In the genomic region with DNA sequence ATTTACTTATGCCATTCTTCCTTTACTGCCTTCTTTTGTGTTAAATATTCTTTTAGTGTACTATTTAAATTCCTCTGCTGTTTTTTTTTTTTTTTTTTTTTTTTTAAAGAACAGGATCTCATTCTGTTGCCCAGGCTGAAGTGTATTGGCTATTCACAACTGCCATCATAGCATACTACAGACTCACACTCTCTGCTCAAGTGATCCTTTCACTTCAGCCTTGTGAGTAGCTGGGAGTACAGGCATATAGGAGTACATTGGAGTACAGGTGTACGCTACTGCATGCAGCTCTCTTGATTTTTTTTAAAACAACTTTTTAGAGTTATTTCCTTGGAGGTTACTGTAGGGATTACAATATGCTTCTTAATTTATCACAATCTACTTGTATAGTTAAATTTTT, we compare ENCODE assay signal across 31 cellular contexts.
"Had no signal": no experiment of that assay in that cellular context is flagged by ENCODE, and none has a peak within 500 bp of the region (broad histone marks: within the 10 kb centered on the region; RNA-seq: fewer than 3 reads in every experiment).

No MANE protein-coding gene starts in this region.

- H3K9me3 ChIP-seq: esophagus muscularis mucosa, gastrocnemius medialis had no signal

- DNase-seq: activated CD4-positive, alpha-beta memory T cell treated with anti-CD3 and anti-CD28 coated beads, Interleukin-2, amount 10 ng/mL, durations not matched to agents 7 days and 5 days; activated CD4-positive, alpha-beta T cell treated with anti-CD3 and anti-CD28 coated beads for 1 hour; activated CD4-positive, alpha-beta T cell treated with anti-CD3 and anti-CD28 coated beads for 4 hours; activated CD4-positive, alpha-beta T cell treated with anti-CD3 and anti-CD28 coated beads, Interleukin-2, amount 10 ng/mL, durations not matched to agents 7 days and 5 days; activated CD4-positive, alpha-beta T cell treated with anti-CD3 and anti-CD28 coated beads, Interleukin-2, amount 50 U/mL, for 4 hours; activated CD8-positive, alpha-beta memory T cell treated with anti-CD3 and anti-CD28 coated beads, Interleukin-2, amount 50 U/mL, for 48 hours; activated gamma-delta T cell; activated naive CD4-positive, alpha-beta T cell; activated naive CD4-positive, alpha-beta T cell treated with anti-CD3 and anti-CD28 coated beads, Interleukin-2, amount 50 U/mL, for 16 hours; activated T-cell treated with anti-CD3 and anti-CD28 coated beads for 4 hours; activated T-cell treated with anti-CD3 and anti-CD28 coated beads, Interleukin-2, amount 50 U/mL, for 24 hours; activated T-cell treated with anti-CD3 and anti-CD28 coated beads, Interleukin-2, amount 50 U/mL, for 72 hours; amniotic stem cell; anterior cingulate cortex; brain microvascular endothelial cell; cortex of kidney; dermis blood vessel endothelial cell; effector CD4-positive, alpha-beta T cell; effector memory CD8-positive, alpha-beta T cell; erythroblast; foreskin keratinocyte; gastrocnemius medialis; glutamatergic neuron; T-helper 1 cell; T-helper 17 cell; T1000 had no signal

- H3K27me3 ChIP-seq: brain microvascular endothelial cell, esophagus muscularis mucosa, foreskin keratinocyte, gastrocnemius medialis had no signal

- FAIRE-seq: astrocyte, bronchial epithelial cell had no signal

- H3K4me3 Mint-ChIP-seq: activated CD4-positive, alpha-beta memory T cell treated with anti-CD3 and anti-CD28 coated beads, Interleukin-2, amount 10 ng/mL, durations not matched to agents 7 days and 5 days; activated CD4-positive, alpha-beta T cell treated with anti-CD3 and anti-CD28 coated beads, Interleukin-2, amount 10 ng/mL, durations not matched to agents 7 days and 5 days; activated naive CD8-positive, alpha-beta T cell; activated T-cell treated with anti-CD3 and anti-CD28 coated beads, Interleukin-2, amount 50 U/mL, for 24 hours; activated T-cell treated with anti-CD3 and anti-CD28 coated beads, Interleukin-2, amount 50 U/mL, for 72 hours; T-helper 17 cell; T-helper 2 cell treated with Interferon-gamma antibody and Interleukin-4, amounts not matched to agents 5 μg/mL and 100 μg/mL, for 36 hours had no signal

- H3K27ac ChIP-seq: brain microvascular endothelial cell, esophagus muscularis mucosa, foreskin keratinocyte, gastrocnemius medialis had no signal

- H3K4me3 ChIP-seq: esophagus muscularis mucosa, gastrocnemius medialis had no signal

- H3K27me3 Mint-ChIP-seq: activated CD4-positive, alpha-beta memory T cell treated with anti-CD3 and anti-CD28 coated beads, Interleukin-2, amount 10 ng/mL, durations not matched to agents 7 days and 5 days; activated CD4-positive, alpha-beta T cell treated with anti-CD3 and anti-CD28 coated beads, Interleukin-2, amount 10 ng/mL, durations not matched to agents 7 days and 5 days; activated naive CD8-positive, alpha-beta T cell; activated T-cell treated with anti-CD3 and anti-CD28 coated beads, Interleukin-2, amount 50 U/mL, for 24 hours; effector memory CD8-positive, alpha-beta T cell; T-helper 17 cell had no signal

- H3K36me3 ChIP-seq: brain microvascular endothelial cell, esophagus muscularis mucosa, gastrocnemius medialis had no signal

- H3K27ac Mint-ChIP-seq: activated CD4-positive, alpha-beta memory T cell treated with anti-CD3 and anti-CD28 coated beads, Interleukin-2, amount 10 ng/mL, durations not matched to agents 7 days and 5 days; activated CD4-positive, alpha-beta T cell treated with anti-CD3 and anti-CD28 coated beads, Interleukin-2, amount 10 ng/mL, durations not matched to agents 7 days and 5 days; activated naive CD8-positive, alpha-beta T cell; activated T-cell treated with anti-CD3 and anti-CD28 coated beads, Interleukin-2, amount 50 U/mL, for 24 hours; effector memory CD8-positive, alpha-beta T cell; T-helper 2 cell treated with Interferon-gamma antibody and Interleukin-4, amounts not matched to agents 5 μg/mL and 100 μg/mL, for 36 hours had no signal

- ATAC-seq: activated T-cell treated with anti-CD3 and anti-CD28 coated beads, Interleukin-2, amount 50 U/mL, for 72 hours; effector memory CD8-positive, alpha-beta T cell; foreskin keratinocyte; gastrocnemius medialis; T-helper 17 cell had no signal

- H3K9me3 Mint-ChIP-seq: activated CD4-positive, alpha-beta memory T cell treated with anti-CD3 and anti-CD28 coated beads, Interleukin-2, amount 10 ng/mL, durations not matched to agents 7 days and 5 days; activated T-cell treated with anti-CD3 and anti-CD28 coated beads, Interleukin-2, amount 50 U/mL, for 24 hours; activated T-cell treated with anti-CD3 and anti-CD28 coated beads, Interleukin-2, amount 50 U/mL, for 72 hours; effector memory CD8-positive, alpha-beta T cell; T-helper 2 cell treated with Interferon-gamma antibody and Interleukin-4, amounts not matched to agents 5 μg/mL and 100 μg/mL, for 36 hours had no signal
